20 cellular contexts compared by ENCODE assay signal in genomic region chr15:60340207-60340921, GRCh38. TPM values are rescaled to one million over a fixed set of nuclear protein-coding genes. Genes with fewer than 3 reads are reported as not detected.
DNase-seq lines count a peak whose midpoint lies in the region; ATAC-seq, FAIRE-seq and TF ChIP-seq lines count a peak whose summit lies in the region.
"Had no signal": no experiment of that assay in that cellular context is flagged by ENCODE, and none has a peak within 500 bp of the region (broad histone marks: within the 10 kb centered on the region; RNA-seq: fewer than 3 reads in every experiment).

No MANE protein-coding gene starts in this region.

- no peak overlapping the region for H3K4me2 ChIP-seq in neural progenitor cell

- H3K9me3 ChIP-seq in neural progenitor cell (ENCODE audit: low read depth) = no peaks in the 10 kb centered on the region
- no peaks in the 10 kb centered on the region for H3K9me3 ChIP-seq in gastrocnemius medialis
- H3K9me3 ChIP-seq: Peyer's patch had no signal

- H3K36me3 Mint-ChIP-seq in Calu3 (ENCODE audit: insufficient read depth, unreplicated experiment) (peaks cover 61% of the 10 kb centered on the region), neural progenitor cell (peaks cover 3% of the 10 kb centered on the region)
- H3K36me3 Mint-ChIP-seq in stimulated activated effector memory CD8-positive, alpha-beta T cell treated with anti-CD3 and anti-CD28 coated beads, Interleukin-12 subunit alpha, Interleukin-12 subunit beta, amount 100 ng/mL, for 72 hours = no peaks in the 10 kb centered on the region

- BruUV-seq in Calu3 (replicated peaks; lab: Mats Ljungman, UMichigan) = no TSS peak

- H3K27me3 Mint-ChIP-seq in Calu3 (ENCODE audit: unreplicated experiment) (no peaks in the 10 kb centered on the region), neural progenitor cell (ENCODE audit: insufficient read depth, low read depth) (peaks cover 8% of the 10 kb centered on the region)
- H3K27me3 Mint-ChIP-seq: T-helper 17 cell had no signal

- DNase-seq in Calu3 = no peak
- DNase-seq in NCI-H226 = peak; percentile 42
- DNase-seq in epithelial cell of prostate (ENCODE audit: low read depth, low spot score) = no peak
- no peak for DNase-seq in neural progenitor cell (ENCODE audit: low spot score)
- DNase-seq in stimulated activated effector memory CD8-positive, alpha-beta T cell treated with anti-CD3 and anti-CD28 coated beads, Interleukin-12 subunit alpha, Interleukin-12 subunit beta, amount 100 ng/mL, for 72 hours (ENCODE audit: low spot score in 2 of 2) = no peak
- DNase-seq in SW480 (ENCODE audit: low spot score) = no peak
- DNase-seq in frontal cortex (ENCODE audit: low spot score in 2 of 2) = no peak
- DNase-seq in gastrocnemius medialis = no peak
- DNase-seq: activated CD4-positive, alpha-beta T cell treated with anti-CD3 and anti-CD28 coated beads, Interleukin-2, amount 50 U/mL, for 1 hour; activated T-cell treated with anti-CD3 and anti-CD28 coated beads, Interleukin-2, amount 50 U/mL, for 72 hours; amygdala; islet precursor cell; Karpas-422; NCI-H1694 treated with DMSO at 0.1 percent for 48 hours; NCI-H510A treated with DMSO at 0.1 percent for 48 hours; Peyer's patch; stimulated activated CD4-positive, alpha-beta T cell treated with anti-CD3 and anti-CD28 coated beads, Interleukin-2, amount 100 ng/mL, for 24 hours; T-helper 17 cell; trophoblast cell had no signal

- H3K4me3 Mint-ChIP-seq in Calu3 (ENCODE audit: low read depth, unreplicated experiment) = no peak overlapping the region
- H3K4me3 Mint-ChIP-seq in neural progenitor cell = no peak overlapping the region
- H3K4me3 Mint-ChIP-seq in stimulated activated effector memory CD8-positive, alpha-beta T cell treated with anti-CD3 and anti-CD28 coated beads, Interleukin-12 subunit alpha, Interleukin-12 subunit beta, amount 100 ng/mL, for 72 hours = no peak overlapping the region
- H3K4me3 Mint-ChIP-seq: activated T-cell treated with anti-CD3 and anti-CD28 coated beads, Interleukin-2, amount 50 U/mL, for 72 hours; T-helper 17 cell had no signal

- peaks cover 30% of the 10 kb centered on the region for H3K4me1 Mint-ChIP-seq in Calu3 (ENCODE audit: low read depth, unreplicated experiment)
- H3K4me1 Mint-ChIP-seq in neural progenitor cell = peaks cover 2% of the 10 kb centered on the region
- no peaks in the 10 kb centered on the region for H3K4me1 Mint-ChIP-seq in stimulated activated effector memory CD8-positive, alpha-beta T cell treated with anti-CD3 and anti-CD28 coated beads, Interleukin-12 subunit alpha, Interleukin-12 subunit beta, amount 100 ng/mL, for 72 hours

- H3K4me1 ChIP-seq in neural progenitor cell = peaks cover 11% of the 10 kb centered on the region
- H3K4me1 ChIP-seq in gastrocnemius medialis = peaks cover 18 to 23% of the 10 kb centered on the region in 2 donors
- H3K4me1 ChIP-seq: Peyer's patch had no signal

- H3K27ac ChIP-seq in epithelial cell of prostate (peak overlapping the region; percentile 40), neural progenitor cell (no peak overlapping the region), gastrocnemius medialis (no peak overlapping the region)
- H3K27ac ChIP-seq: HL-60, Peyer's patch had no signal

- intact Hi-C loops in Calu3 (cut with micrococcal nuclease; ENCODE audit: unreplicated experiment) (no loop called here), gastrocnemius medialis (cut with DNase I; ENCODE audit: low total_unique reads) (no loop called here)

- H4K20me1 ChIP-seq in neural progenitor cell (ENCODE audit: low read depth) = no peaks in the 10 kb centered on the region

- ATAC-seq in stimulated activated effector memory CD8-positive, alpha-beta T cell treated with anti-CD3 and anti-CD28 coated beads, Interleukin-12 subunit alpha, Interleukin-12 subunit beta, amount 100 ng/mL, for 72 hours = no peak
- ATAC-seq in gastrocnemius medialis = no peak
- ATAC-seq: activated T-cell treated with anti-CD3 and anti-CD28 coated beads, Interleukin-2, amount 50 U/mL, for 72 hours; T-helper 17 cell had no signal

- no peak overlapping the region for H3K4me3 ChIP-seq in neural progenitor cell
- no peak overlapping the region for H3K4me3 ChIP-seq in gastrocnemius medialis
- H3K4me3 ChIP-seq: Peyer's patch had no signal

- no peaks in the 10 kb centered on the region for H3K79me2 ChIP-seq in neural progenitor cell (ENCODE audit: low read depth)

- H3K9ac ChIP-seq in neural progenitor cell = no peak overlapping the region

- in situ Hi-C loops in gastrocnemius medialis (cut with MboI; ENCODE audit: low sequenced_read_pairs in 4 of 4) = loop anchor here in 1 of 4 donors (25.0 kb wide), 1 partner anchor 103 kb away; no protein-coding TSS in a partner anchor

- no peaks in the 10 kb centered on the region for H3F3A ChIP-seq in neural progenitor cell (ENCODE audit: low read depth)

- no peaks in the 10 kb centered on the region for H3K27me3 ChIP-seq in neural progenitor cell
- no peaks in the 10 kb centered on the region for H3K27me3 ChIP-seq in gastrocnemius medialis
- H3K27me3 ChIP-seq: Peyer's patch had no signal

- H3K36me3 ChIP-seq in neural progenitor cell = no peaks in the 10 kb centered on the region
- peaks cover 0 to 10% of the 10 kb centered on the region in 2 donors for H3K36me3 ChIP-seq in gastrocnemius medialis

- H3K27ac Mint-ChIP-seq in Calu3 (ENCODE audit: unreplicated experiment) (peak overlapping the region; percentile 9), neural progenitor cell (no peak overlapping the region)
- H3K27ac Mint-ChIP-seq in stimulated activated effector memory CD8-positive, alpha-beta T cell treated with anti-CD3 and anti-CD28 coated beads, Interleukin-12 subunit alpha, Interleukin-12 subunit beta, amount 100 ng/mL, for 72 hours = no peak overlapping the region
- H3K27ac Mint-ChIP-seq: activated T-cell treated with anti-CD3 and anti-CD28 coated beads, Interleukin-2, amount 50 U/mL, for 72 hours; T-helper 17 cell had no signal

- CTCF ChIA-PET in Calu3 (lab: Charles Lee) = no interaction called here

- no peak for TF ChIP-seq POLR2A in gastrocnemius medialis (IDR thresholded peaks at IDR 0.05)

- no peak overlapping the region for H2AFZ ChIP-seq in neural progenitor cell (replicated peaks)

- TF ChIP-seq CTCF in Calu3 (IDR thresholded peaks at IDR 0.05; ENCODE audit: unreplicated experiment) = no peak
- peak; percentile 8 for TF ChIP-seq CTCF in neural progenitor cell (IDR thresholded peaks at IDR 0.05)
- no peak for TF ChIP-seq CTCF in gastrocnemius medialis (IDR thresholded peaks at IDR 0.05 in 4 of 5, conservative IDR thresholded peaks at IDR 0.05 in 1 of 5)

- H3K9me3 Mint-ChIP-seq in Calu3 (ENCODE audit: low read depth, unreplicated experiment) (no peaks in the 10 kb centered on the region), neural progenitor cell (no peaks in the 10 kb centered on the region)
- no peaks in the 10 kb centered on the region for H3K9me3 Mint-ChIP-seq in stimulated activated effector memory CD8-positive, alpha-beta T cell treated with anti-CD3 and anti-CD28 coated beads, Interleukin-12 subunit alpha, Interleukin-12 subunit beta, amount 100 ng/mL, for 72 hours

- FAIRE-seq in frontal cortex (lab: Jason Lieb, UNC) = no peak

RNA-seq across cellular contexts. Expression of gene ANXA2, which starts 57.4 kb away (rescaled TPM):
- total RNA-seq in Calu3 (2022) (3,100 and 3,305 TPM in 2 replicates), neural progenitor cell (ENCODE audit: low replicate concordance) (20.1 and 21.8 TPM in 2 replicates), frontal cortex (34.6 TPM), gastrocnemius medialis (100 to 1,000 TPM; 266 to 386 (median 323) TPM)
